In the genomic region with DNA sequence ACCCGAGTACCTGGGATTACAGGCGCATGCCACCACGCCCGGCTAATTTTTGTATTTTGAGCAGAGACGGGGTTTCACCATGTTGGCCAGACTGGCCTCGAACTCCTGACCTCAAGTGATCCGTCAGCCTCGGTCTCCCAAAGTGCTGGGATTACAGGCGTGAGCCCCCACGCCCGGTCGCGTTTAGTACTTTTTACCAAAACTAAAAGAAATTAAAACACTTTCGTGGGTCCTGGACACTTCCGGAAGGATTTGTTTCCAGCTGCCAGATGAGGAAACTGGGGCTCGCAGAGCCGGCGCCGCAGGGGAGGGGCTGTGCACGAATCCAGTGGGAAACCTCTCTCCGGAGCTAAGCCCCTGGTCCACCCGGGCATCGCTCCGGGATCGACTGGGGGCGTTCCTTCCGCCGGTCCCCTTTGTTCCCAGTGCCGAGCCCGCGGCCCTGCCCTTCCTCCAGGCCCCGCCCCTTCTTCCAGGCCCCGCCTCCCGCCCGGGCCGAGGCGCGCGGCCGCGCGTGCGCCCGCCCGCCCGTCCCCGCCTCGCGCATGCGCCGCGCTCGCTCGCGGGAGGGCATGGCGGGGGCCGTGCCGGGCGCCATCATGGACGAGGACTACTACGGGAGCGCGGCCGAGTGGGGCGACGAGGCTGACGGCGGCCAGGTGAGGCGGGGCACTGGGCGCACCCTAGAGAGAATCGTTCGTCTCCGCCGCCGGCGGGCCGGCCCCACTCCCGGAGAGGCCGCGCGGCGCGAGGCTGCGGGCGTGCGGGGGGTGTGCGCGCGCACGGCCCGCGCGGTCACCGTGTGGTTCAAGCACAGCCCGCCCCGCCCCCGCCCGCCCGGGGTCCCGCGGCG, we compare ENCODE assay signal across 8 cellular contexts. TPM values are rescaled to one million over a fixed set of nuclear protein-coding genes. Genes with fewer than 3 reads are reported as not detected.
DNase-seq lines count a peak whose midpoint lies in the region; ATAC-seq, FAIRE-seq and TF ChIP-seq lines count a peak whose summit lies in the region.

A gene with protein sequence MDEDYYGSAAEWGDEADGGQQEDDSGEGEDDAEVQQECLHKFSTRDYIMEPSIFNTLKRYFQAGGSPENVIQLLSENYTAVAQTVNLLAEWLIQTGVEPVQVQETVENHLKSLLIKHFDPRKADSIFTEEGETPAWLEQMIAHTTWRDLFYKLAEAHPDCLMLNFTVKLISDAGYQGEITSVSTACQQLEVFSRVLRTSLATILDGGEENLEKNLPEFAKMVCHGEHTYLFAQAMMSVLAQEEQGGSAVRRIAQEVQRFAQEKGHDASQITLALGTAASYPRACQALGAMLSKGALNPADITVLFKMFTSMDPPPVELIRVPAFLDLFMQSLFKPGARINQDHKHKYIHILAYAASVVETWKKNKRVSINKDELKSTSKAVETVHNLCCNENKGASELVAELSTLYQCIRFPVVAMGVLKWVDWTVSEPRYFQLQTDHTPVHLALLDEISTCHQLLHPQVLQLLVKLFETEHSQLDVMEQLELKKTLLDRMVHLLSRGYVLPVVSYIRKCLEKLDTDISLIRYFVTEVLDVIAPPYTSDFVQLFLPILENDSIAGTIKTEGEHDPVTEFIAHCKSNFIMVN (plus strand): TSS at position 546 of the 853 bp plus-strand sequence. CDS start 54 bp downstream, at position 600.

- no peaks in the 10 kb centered on the region for H3K27me3 ChIP-seq in bronchial epithelial cell (ENCODE audit: control insufficient read depth, insufficient read depth, low read length)

- H3K36me3 Mint-ChIP-seq in WTC11 = peaks cover 7% of the 10 kb centered on the region
- H3K36me3 Mint-ChIP-seq in immature natural killer cell = peaks cover 0 to 6% (median 0%) of the 10 kb centered on the region in 3 donors

- CTCF ChIA-PET in WTC11 (lab: Charles Lee) = interaction anchor here (1.3 kb wide), 1 partner anchor 111 kb away, joined by 7 read pairs; no protein-coding TSS in a partner anchor

- H3K9me3 Mint-ChIP-seq in WTC11 = 0 out of 2 replicates have a peak, but pooled peaks cover 4% of the 10 kb centered on the region
- peaks cover 0 to 4% (median 3%) of the 10 kb centered on the region in 6 donors for H3K9me3 Mint-ChIP-seq in immature natural killer cell

- DNase-seq in A172 (ENCODE audit: low spot score) (peak; percentile 74), NCI-H2196 (lab: John Stamatoyannopoulos, UW; ENCODE audit: unreplicated experiment) (peak; percentile 93), WTC11 (ENCODE audit: low spot score) (peak; percentile 91), bronchial epithelial cell (ENCODE audit: low read depth) (peak; percentile 38), immature natural killer cell (peak; percentile 86 to 88 (median 87)), smooth muscle cell of the brain vasculature (ENCODE audit: low read depth, low spot score) (peak; percentile 53)

- POLR2A ChIA-PET in WTC11 (lab: Charles Lee) = interaction anchor here (1.1 kb wide), 1 partner anchor 91 kb away, joined by 3 read pairs; no protein-coding TSS in a partner anchor

- peak within 1 kb of the TSS; percentile 69 for H3K4me3 ChIP-seq in bronchial epithelial cell (ENCODE audit: low read depth, low read length)

- H3K4me3 Mint-ChIP-seq in WTC11 = peak within 1 kb of the TSS; percentile 80
- H3K4me3 Mint-ChIP-seq in immature natural killer cell = peak within 1 kb of the TSS; percentile 81 to 93 (median 85)

- TF ChIP-seq CTCF in WTC11 (IDR thresholded peaks at IDR 0.05) (no peak), bronchial epithelial cell (IDR thresholded peaks at IDR 0.05; ENCODE audit: insufficient read depth, low read length, severe bottlenecking) (no peak)

- H3K36me3 ChIP-seq in bronchial epithelial cell (ENCODE audit: control insufficient read depth, insufficient read depth, low read length) = no peaks in the 10 kb centered on the region

- ATAC-seq in GM18858 (IDR thresholded peaks at IDR 0.05; ENCODE audit: unreplicated experiment) (peak; percentile 68), HG03097 (IDR thresholded peaks at IDR 0.05; ENCODE audit: low FRiP score, unreplicated experiment) (peak; percentile 76), WTC11 (peak; percentile 95)

- peaks cover 3% of the 10 kb centered on the region; the same call in 1 of the 2 replicates for H3K27me3 Mint-ChIP-seq in WTC11 (ENCODE audit: low read depth)
- peaks cover 12 to 16% (median 16%) of the 10 kb centered on the region in 3 donors for H3K27me3 Mint-ChIP-seq in immature natural killer cell (ENCODE audit: low read depth in 3 of 3)

- H3K27ac Mint-ChIP-seq in WTC11 = no peak within 1 kb of the TSS
- H3K27ac Mint-ChIP-seq in immature natural killer cell = peak within 1 kb of the TSS; percentile 82 to 96 (median 93)

- no peak for FAIRE-seq in bronchial epithelial cell (lab: Jason Lieb, UNC)

- peaks cover 35% of the 10 kb centered on the region for H3K4me1 Mint-ChIP-seq in WTC11
- H3K4me1 Mint-ChIP-seq in immature natural killer cell = peaks cover 34 to 39% of the 10 kb centered on the region in 2 donors

TF ChIP-seq in WTC11, 78 proteins besides CTCF, POLR2A, EP300 and RAD21:
- TF ChIP-seq NFATC4 (CRISPR knock-in tag; IDR thresholded peaks at IDR 0.05) = peak; percentile 20; the same call in 1 of the 2 replicates
- TF ChIP-seq, protein P1, sequence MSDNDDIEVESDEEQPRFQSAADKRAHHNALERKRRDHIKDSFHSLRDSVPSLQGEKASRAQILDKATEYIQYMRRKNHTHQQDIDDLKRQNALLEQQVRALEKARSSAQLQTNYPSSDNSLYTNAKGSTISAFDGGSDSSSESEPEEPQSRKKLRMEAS (CRISPR knock-in tag; IDR thresholded peaks at IDR 0.05) = no peak
- TF ChIP-seq CBFB (CRISPR knock-in tag; IDR thresholded peaks at IDR 0.05; ENCODE audit: low read depth) = no peak
- TF ChIP-seq, protein P2, sequence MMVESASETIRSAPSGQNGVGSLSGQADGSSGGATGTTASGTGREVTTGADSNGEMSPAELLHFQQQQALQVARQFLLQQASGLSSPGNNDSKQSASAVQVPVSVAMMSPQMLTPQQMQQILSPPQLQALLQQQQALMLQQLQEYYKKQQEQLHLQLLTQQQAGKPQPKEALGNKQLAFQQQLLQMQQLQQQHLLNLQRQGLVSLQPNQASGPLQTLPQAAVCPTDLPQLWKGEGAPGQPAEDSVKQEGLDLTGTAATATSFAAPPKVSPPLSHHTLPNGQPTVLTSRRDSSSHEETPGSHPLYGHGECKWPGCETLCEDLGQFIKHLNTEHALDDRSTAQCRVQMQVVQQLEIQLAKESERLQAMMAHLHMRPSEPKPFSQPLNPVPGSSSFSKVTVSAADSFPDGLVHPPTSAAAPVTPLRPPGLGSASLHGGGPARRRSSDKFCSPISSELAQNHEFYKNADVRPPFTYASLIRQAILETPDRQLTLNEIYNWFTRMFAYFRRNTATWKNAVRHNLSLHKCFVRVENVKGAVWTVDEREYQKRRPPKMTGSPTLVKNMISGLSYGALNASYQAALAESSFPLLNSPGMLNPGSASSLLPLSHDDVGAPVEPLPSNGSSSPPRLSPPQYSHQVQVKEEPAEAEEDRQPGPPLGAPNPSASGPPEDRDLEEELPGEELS (CRISPR knock-in tag; IDR thresholded peaks at IDR 0.05) = peak; percentile 29; the same call in 1 of the 2 replicates
- TF ChIP-seq ZNF416 (CRISPR knock-in tag; IDR thresholded peaks at IDR 0.05) = peak; percentile 50; the same call in 1 of the 2 replicates
- no peak for TF ChIP-seq ZNF138 (CRISPR knock-in tag; conservative IDR thresholded peaks at IDR 0.05)
- TF ChIP-seq, protein P3, sequence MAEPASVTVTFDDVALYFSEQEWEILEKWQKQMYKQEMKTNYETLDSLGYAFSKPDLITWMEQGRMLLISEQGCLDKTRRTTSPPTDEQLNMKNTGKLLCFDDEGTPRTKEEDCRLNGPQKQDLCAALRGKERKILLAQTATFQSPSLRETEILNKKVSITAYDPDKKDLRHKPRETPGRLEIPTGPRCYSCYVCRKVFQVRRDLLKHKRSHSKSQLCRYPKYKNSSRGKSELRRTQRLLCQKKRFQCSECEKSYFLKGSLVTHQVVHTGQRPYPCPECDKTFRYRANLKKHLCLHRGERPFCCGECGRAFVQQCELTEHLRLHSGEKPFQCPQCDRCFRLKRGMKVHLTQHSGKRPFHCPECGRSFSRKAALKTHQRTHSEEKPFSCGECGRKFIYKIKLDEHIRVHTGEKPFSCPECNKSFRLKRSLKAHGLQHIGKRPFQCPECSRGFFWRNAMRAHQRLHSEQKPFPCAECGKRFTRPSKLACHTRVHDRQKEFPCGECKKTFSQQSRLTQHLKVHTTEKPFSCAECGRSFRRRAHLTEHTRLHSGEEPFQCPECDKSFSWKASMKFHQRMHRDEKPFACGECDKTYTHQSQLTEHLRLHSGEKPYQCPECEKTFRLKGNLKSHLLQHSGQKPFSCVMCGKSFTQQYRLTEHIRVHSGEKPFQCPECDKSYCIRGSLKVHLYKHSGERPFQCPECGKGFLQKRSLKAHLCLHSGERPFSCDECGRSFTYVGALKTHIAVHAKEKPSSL (CRISPR knock-in tag; conservative IDR thresholded peaks at IDR 0.05) = no peak
- peak; percentile 62 for TF ChIP-seq SP1 (CRISPR knock-in tag; conservative IDR thresholded peaks at IDR 0.05)
- TF ChIP-seq GTF2I (CRISPR knock-in tag; conservative IDR thresholded peaks at IDR 0.05) = peak; percentile 94
- TF ChIP-seq, protein P4, sequence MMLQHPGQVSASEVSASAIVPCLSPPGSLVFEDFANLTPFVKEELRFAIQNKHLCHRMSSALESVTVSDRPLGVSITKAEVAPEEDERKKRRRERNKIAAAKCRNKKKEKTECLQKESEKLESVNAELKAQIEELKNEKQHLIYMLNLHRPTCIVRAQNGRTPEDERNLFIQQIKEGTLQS (CRISPR knock-in tag; conservative IDR thresholded peaks at IDR 0.05) = no peak

RNA-seq across cellular contexts. Expression of the gene that starts here (rescaled TPM):
- total RNA-seq in A172 (2014; rRNA removed; shearing (Covaris generic)) = 81.4 and 102 TPM in 2 replicates
- total RNA-seq in WTC11 (2021) (53.0 to 66.9 TPM (median 57.6 TPM) in 3 replicates), bronchial epithelial cell (27.4 and 32.3 TPM in 2 replicates)
- polyA plus RNA-seq in immature natural killer cell = 100 to 1,000 TPM in 1 of 3 donors, 10 to 100 TPM in 2; 67.1 to 104 (median 71.7) TPM

Comparison
In these comparisons a context has a peak if more than half of its experiments do, and no peak if none do; other contexts are left out.
1. Peak in every context shown above with its lines: DNase-seq, ATAC-seq and H3K4me3 ChIP-seq.
2. DNase-seq: peak in every context shown above with its lines; median percentile 93 in NCI-H2196; 91 in WTC11; 87 in immature natural killer cell; 74 in A172; 53 in smooth muscle cell of the brain vasculature; 38 in bronchial epithelial cell.